In genomic region chr15:91824256-91824655, GRCh38 we compare ENCODE assay signal across 26 cellular contexts. TPM values are rescaled to one million over a fixed set of nuclear protein-coding genes. Genes with fewer than 3 reads are reported as not detected.
DNase-seq lines count a peak whose midpoint lies in the region; ATAC-seq and TF ChIP-seq lines count a peak whose summit lies in the region.
"Had no signal": no experiment of that assay in that cellular context is flagged by ENCODE, and none has a peak within 500 bp of the region (broad histone marks: within the 10 kb centered on the region; RNA-seq: fewer than 3 reads in every experiment).

No MANE protein-coding gene starts in this region.

- no peaks in the 10 kb centered on the region for H3K79me2 ChIP-seq in mammary epithelial cell (ENCODE audit: insufficient read depth, low read length)
- no peaks in the 10 kb centered on the region for H3K79me2 ChIP-seq in neural progenitor cell (ENCODE audit: low read depth)

- H2AFZ ChIP-seq in mammary epithelial cell (ENCODE audit: low read depth, low read length) (no peak overlapping the region), neural progenitor cell (replicated peaks) (no peak overlapping the region)

- H3K9ac ChIP-seq in mammary epithelial cell (ENCODE audit: insufficient read depth, low read length), result no peak overlapping the region
- H3K9ac ChIP-seq in neural progenitor cell, result no peak overlapping the region

- WGBS in mammary epithelial cell (ENCODE audit: low coverage, missing lambda C conversion rate), result 100% methylated on average over 3 of the region's 3 CpGs

- H3K36me3 ChIP-seq in mammary epithelial cell (ENCODE audit: insufficient read depth, low read length) (no peaks in the 10 kb centered on the region), neural progenitor cell (no peaks in the 10 kb centered on the region), upper lobe of right lung (no peaks in the 10 kb centered on the region)
- H3K36me3 ChIP-seq: brain microvascular endothelial cell, gastroesophageal sphincter, left lung had no signal

- H3K4me2 ChIP-seq in mammary epithelial cell (ENCODE audit: insufficient read depth, low read depth, low read length) (no peak overlapping the region), neural progenitor cell (no peak overlapping the region)

- H3K4me1 ChIP-seq in mammary epithelial cell (ENCODE audit: insufficient read depth, low read length), result no peaks in the 10 kb centered on the region
- H3K4me1 ChIP-seq in neural progenitor cell, result no peaks in the 10 kb centered on the region
- no peaks in the 10 kb centered on the region for H3K4me1 ChIP-seq in upper lobe of right lung
- H3K4me1 ChIP-seq: gastroesophageal sphincter, left lung had no signal

- H3K4me3 Mint-ChIP-seq in MCF 10A (ENCODE audit: unreplicated experiment) (no peak overlapping the region), neural progenitor cell (no peak overlapping the region)
- no peak overlapping the region for H3K4me3 Mint-ChIP-seq in activated T-helper 2 cell treated with anti-CD3 and anti-CD28 coated beads, Interferon-gamma antibody, Interleukin-2, Interleukin-4, amounts not matched to agents 10 μg/mL and 5 μg/mL and 100 μg/mL, durations not matched to agents 14 hours and 24 hours and 36 hours (ENCODE audit: low read depth)
- H3K4me3 Mint-ChIP-seq: activated CD4-positive, alpha-beta memory T cell treated with anti-CD3 and anti-CD28 coated beads for 36 hours; CD4-positive, CD25-positive, alpha-beta regulatory T cell; naive thymus-derived CD8-positive, alpha-beta T cell; stimulated activated naive B cell treated with anti-CD40 and anti-IgM and Interleukin-4, amounts not matched to agents 10 μg/mL and 1 μg/mL and 100 μg/mL, for 72 hours had no signal

- H3K36me3 Mint-ChIP-seq in MCF 10A (ENCODE audit: insufficient read depth, unreplicated experiment), result no peaks in the 10 kb centered on the region
- no peaks in the 10 kb centered on the region for H3K36me3 Mint-ChIP-seq in activated T-helper 2 cell treated with anti-CD3 and anti-CD28 coated beads, Interferon-gamma antibody, Interleukin-2, Interleukin-4, amounts not matched to agents 10 μg/mL and 5 μg/mL and 100 μg/mL, durations not matched to agents 14 hours and 24 hours and 36 hours (ENCODE audit: low read depth)
- H3K36me3 Mint-ChIP-seq in neural progenitor cell, result no peaks in the 10 kb centered on the region
- H3K36me3 Mint-ChIP-seq: activated CD4-positive, alpha-beta memory T cell treated with anti-CD3 and anti-CD28 coated beads for 36 hours; CD4-positive, CD25-positive, alpha-beta regulatory T cell; naive thymus-derived CD8-positive, alpha-beta T cell; stimulated activated naive B cell treated with anti-CD40 and anti-IgM and Interleukin-4, amounts not matched to agents 10 μg/mL and 1 μg/mL and 100 μg/mL, for 72 hours had no signal

- H3K9me3 ChIP-seq in mammary epithelial cell (replicated peaks; ENCODE audit: insufficient read depth, low read length) (no peaks in the 10 kb centered on the region), neural progenitor cell (ENCODE audit: low read depth) (no peaks in the 10 kb centered on the region), upper lobe of right lung (no peaks in the 10 kb centered on the region)
- H3K9me3 ChIP-seq: gastroesophageal sphincter, left lung had no signal

- intact Hi-C loops in MCF 10A (cut with micrococcal nuclease) (no loop called here), mammary epithelial cell (cut with micrococcal nuclease) (no loop called here), Right ventricle myocardium superior (cut with DNase I) (no loop called here), upper lobe of right lung (cut with DNase I) (no loop called here)
- intact Hi-C loops in activated T-helper 2 cell treated with anti-CD3 and anti-CD28 coated beads, Interferon-gamma antibody, Interleukin-2, Interleukin-4, amounts not matched to agents 10 μg/mL and 5 μg/mL and 100 μg/mL, durations not matched to agents 14 hours and 24 hours and 36 hours (cut with micrococcal nuclease), result no loop called here

- TF ChIP-seq CTCF in MCF 10A (IDR thresholded peaks at IDR 0.05; ENCODE audit: unreplicated experiment) (no peak), mammary epithelial cell (conservative IDR thresholded peaks at IDR 0.05 in 1 of 2, IDR thresholded peaks at IDR 0.05 in 1 of 2; ENCODE audit: extremely low read depth in 1 of 2, insufficient read depth in 1 of 2, low read depth in 1 of 2, low read length in 2 of 2) (no peak), neural progenitor cell (IDR thresholded peaks at IDR 0.05) (no peak), upper lobe of right lung (IDR thresholded peaks at IDR 0.05) (no peak)

- CTCF ChIA-PET in MCF 10A (lab: Yijun Ruan, JAX) (interaction anchor here (1.0 kb wide), 1 partner anchor 253 kb away, joined by 3 read pairs; no protein-coding TSS in a partner anchor), mammary epithelial cell (lab: Charles Lee; ENCODE audit: low non-redundant PET) (no interaction called here)

- H3K9me3 Mint-ChIP-seq in MCF 10A (ENCODE audit: unreplicated experiment), result no peaks in the 10 kb centered on the region
- no peaks in the 10 kb centered on the region for H3K9me3 Mint-ChIP-seq in activated T-helper 2 cell treated with anti-CD3 and anti-CD28 coated beads, Interferon-gamma antibody, Interleukin-2, Interleukin-4, amounts not matched to agents 10 μg/mL and 5 μg/mL and 100 μg/mL, durations not matched to agents 14 hours and 24 hours and 36 hours
- H3K9me3 Mint-ChIP-seq in neural progenitor cell, result no peaks in the 10 kb centered on the region
- H3K9me3 Mint-ChIP-seq: activated CD4-positive, alpha-beta memory T cell treated with anti-CD3 and anti-CD28 coated beads for 36 hours; naive thymus-derived CD8-positive, alpha-beta T cell; stimulated activated naive B cell treated with anti-CD40 and anti-IgM and Interleukin-4, amounts not matched to agents 10 μg/mL and 1 μg/mL and 100 μg/mL, for 72 hours had no signal

- H3K27ac ChIP-seq in mammary epithelial cell (ENCODE audit: insufficient read depth, low read depth, low read length) (no peak overlapping the region), neural progenitor cell (no peak overlapping the region), upper lobe of right lung (no peak overlapping the region)
- H3K27ac ChIP-seq: brain microvascular endothelial cell, dorsolateral prefrontal cortex, gastroesophageal sphincter, left lung, skin epidermis had no signal

- peak; percentile 5 for DNase-seq in MCF 10A (ENCODE audit: unreplicated experiment)
- DNase-seq in mammary epithelial cell, result no peak
- DNase-seq in Right ventricle myocardium superior, result peak; percentile 42
- no peak for DNase-seq in left lobe of liver (ENCODE audit: low spot score)
- no peak for DNase-seq in activated T-helper 2 cell treated with anti-CD3 and anti-CD28 coated beads, Interferon-gamma antibody, Interleukin-2, Interleukin-4, amounts not matched to agents 10 μg/mL and 5 μg/mL and 100 μg/mL, durations not matched to agents 14 hours and 24 hours and 36 hours (ENCODE audit: low spot score)
- DNase-seq in neural progenitor cell (ENCODE audit: low spot score), result no peak
- no peak for DNase-seq in upper lobe of right lung
- DNase-seq: activated CD4-positive, alpha-beta memory T cell treated with anti-CD3 and anti-CD28 coated beads for 36 hours; activated naive CD4-positive, alpha-beta T cell treated with Interleukin-2 at 50 U/mL for 16 hours; brain microvascular endothelial cell; CD4-positive, CD25-positive, alpha-beta regulatory T cell; DMS 273 treated with DMSO at 0.1 percent for 48 hours; dorsolateral prefrontal cortex; EL; IMR-90; left lung; naive thymus-derived CD8-positive, alpha-beta T cell; NCI-H146; occipital lobe; OCI-M1; stimulated activated naive B cell treated with anti-CD40 and anti-IgM and Interleukin-4, amounts not matched to agents 10 μg/mL and 1 μg/mL and 100 μg/mL, for 72 hours; T-helper 2 cell had no signal

- H3K27me3 Mint-ChIP-seq in MCF 10A (ENCODE audit: insufficient read depth, unreplicated experiment) (no peaks in the 10 kb centered on the region), neural progenitor cell (ENCODE audit: insufficient read depth, low read depth) (peaks cover 4% of the 10 kb centered on the region)
- peaks cover 14% of the 10 kb centered on the region for H3K27me3 Mint-ChIP-seq in activated T-helper 2 cell treated with anti-CD3 and anti-CD28 coated beads, Interferon-gamma antibody, Interleukin-2, Interleukin-4, amounts not matched to agents 10 μg/mL and 5 μg/mL and 100 μg/mL, durations not matched to agents 14 hours and 24 hours and 36 hours (ENCODE audit: low read depth)
- H3K27me3 Mint-ChIP-seq: activated CD4-positive, alpha-beta memory T cell treated with anti-CD3 and anti-CD28 coated beads for 36 hours had no signal

- no peak overlapping the region for H3K27ac Mint-ChIP-seq in MCF 10A (ENCODE audit: low read depth, unreplicated experiment)
- no peak overlapping the region for H3K27ac Mint-ChIP-seq in activated T-helper 2 cell treated with anti-CD3 and anti-CD28 coated beads, Interferon-gamma antibody, Interleukin-2, Interleukin-4, amounts not matched to agents 10 μg/mL and 5 μg/mL and 100 μg/mL, durations not matched to agents 14 hours and 24 hours and 36 hours
- no peak overlapping the region for H3K27ac Mint-ChIP-seq in neural progenitor cell
- H3K27ac Mint-ChIP-seq: activated CD4-positive, alpha-beta memory T cell treated with anti-CD3 and anti-CD28 coated beads for 36 hours; naive thymus-derived CD8-positive, alpha-beta T cell; stimulated activated naive B cell treated with anti-CD40 and anti-IgM and Interleukin-4, amounts not matched to agents 10 μg/mL and 1 μg/mL and 100 μg/mL, for 72 hours had no signal

- H4K20me1 ChIP-seq in mammary epithelial cell (ENCODE audit: insufficient read depth, low read length) (no peaks in the 10 kb centered on the region), neural progenitor cell (ENCODE audit: low read depth) (no peaks in the 10 kb centered on the region)

- ATAC-seq in Right ventricle myocardium superior (ENCODE audit: poor library complexity), result peak; percentile 96
- peak; percentile 28 for ATAC-seq in left lobe of liver
- ATAC-seq in HG03565 (IDR thresholded peaks at IDR 0.05; ENCODE audit: unreplicated experiment), result no peak
- ATAC-seq in upper lobe of right lung, result no peak
- ATAC-seq: activated CD4-positive, CD25-positive, alpha-beta regulatory T cell treated with anti-CD3 and anti-CD28 coated beads, Interleukin-2, amount 50 U/mL, for 24 hours; gastroesophageal sphincter; left lung; naive thymus-derived CD8-positive, alpha-beta T cell; stimulated activated naive B cell treated with anti-CD40 and anti-IgM and Interleukin-4, amounts not matched to agents 10 μg/mL and 1 μg/mL and 100 μg/mL, for 72 hours had no signal

- H3F3A ChIP-seq in neural progenitor cell (ENCODE audit: low read depth), result no peaks in the 10 kb centered on the region

- H3K27me3 ChIP-seq in mammary epithelial cell (ENCODE audit: insufficient read depth, low read length) (no peaks in the 10 kb centered on the region), neural progenitor cell (no peaks in the 10 kb centered on the region), upper lobe of right lung (no peaks in the 10 kb centered on the region)
- H3K27me3 ChIP-seq: brain microvascular endothelial cell, dorsolateral prefrontal cortex, gastroesophageal sphincter, left lung had no signal

- POLR2A ChIA-PET in MCF 10A (lab: Yijun Ruan, JAX), result no interaction called here

- H3K4me1 Mint-ChIP-seq in MCF 10A (ENCODE audit: insufficient read depth, unreplicated experiment) (no peaks in the 10 kb centered on the region), neural progenitor cell (no peaks in the 10 kb centered on the region)
- no peaks in the 10 kb centered on the region for H3K4me1 Mint-ChIP-seq in activated T-helper 2 cell treated with anti-CD3 and anti-CD28 coated beads, Interferon-gamma antibody, Interleukin-2, Interleukin-4, amounts not matched to agents 10 μg/mL and 5 μg/mL and 100 μg/mL, durations not matched to agents 14 hours and 24 hours and 36 hours (ENCODE audit: low read depth)
- H3K4me1 Mint-ChIP-seq: CD4-positive, CD25-positive, alpha-beta regulatory T cell; naive thymus-derived CD8-positive, alpha-beta T cell; stimulated activated naive B cell treated with anti-CD40 and anti-IgM and Interleukin-4, amounts not matched to agents 10 μg/mL and 1 μg/mL and 100 μg/mL, for 72 hours had no signal

- no TSS peak for BruUV-seq in MCF 10A (replicated peaks; lab: Mats Ljungman, UMichigan)
- BruUV-seq in mammary epithelial cell (replicated peaks; lab: Mats Ljungman, UMichigan), result no TSS peak

- H3K4me3 ChIP-seq in mammary epithelial cell (replicated peaks in 1 of 3; ENCODE audit: insufficient read depth in 1 of 3, low read depth in 2 of 3, low read length in 3 of 3) (no peak overlapping the region), neural progenitor cell (no peak overlapping the region), upper lobe of right lung (no peak overlapping the region)
- H3K4me3 ChIP-seq: dorsolateral prefrontal cortex, gastroesophageal sphincter, left lung, skin epidermis had no signal

- dilution Hi-C loops in mammary epithelial cell (cut with HindIII; ENCODE audit: low sequenced_read_pairs), result no loop called here

- in situ Hi-C loops in mammary epithelial cell (cut with MboI; ENCODE audit: low sequenced_read_pairs in 2 of 2), result no loop called here

RNA-seq across cellular contexts. Expression of gene SLCO3A1, which starts 29.3 kb away (rescaled TPM):
- 10.1 and 11.9 TPM in 2 replicates for total RNA-seq in MCF 10A (2022)
- total RNA-seq in mammary epithelial cell, result 10 to 100 TPM in 1 of 2 donors, 1 to 10 TPM in 1; 9.5 to 41.8 TPM
- 44.6 TPM for polyA plus RNA-seq in mammary epithelial cell
- 88.8 TPM for polyA minus RNA-seq in mammary epithelial cell
- 46.6 TPM for total RNA-seq in Right ventricle myocardium superior
- total RNA-seq in left lobe of liver, result 3.4 TPM
- 26.2 and 26.3 TPM in 2 replicates for total RNA-seq in activated T-helper 2 cell treated with anti-CD3 and anti-CD28 coated beads, Interferon-gamma antibody, Interleukin-2, Interleukin-4, amounts not matched to agents 10 μg/mL and 5 μg/mL and 100 μg/mL, durations not matched to agents 14 hours and 24 hours and 36 hours
- total RNA-seq in neural progenitor cell (ENCODE audit: low replicate concordance), result 4.8 and 6.6 TPM in 2 replicates
- 50.6 TPM for total RNA-seq in upper lobe of right lung

Comparison
In these comparisons a context has a peak if more than half of its experiments do, and no peak if none do; other contexts are left out.
1. DNase-seq: peak in MCF 10A (single experiment) and Right ventricle myocardium superior (single experiment); none in mammary epithelial cell (single experiment), left lobe of liver (single experiment), activated T-helper 2 cell treated with anti-CD3 and anti-CD28 coated beads, Interferon-gamma antibody, Interleukin-2, Interleukin-4, amounts not matched to agents 10 μg/mL and 5 μg/mL and 100 μg/mL, durations not matched to agents 14 hours and 24 hours and 36 hours (single experiment), neural progenitor cell (single experiment) and upper lobe of right lung (single experiment).
2. ATAC-seq: peak in Right ventricle myocardium superior (single experiment) and left lobe of liver (single experiment); none in HG03565 (single experiment) and upper lobe of right lung (single experiment).